21 cellular contexts compared by ENCODE assay signal in genomic region chr9:130382086-130382485, GRCh38.
"Had no signal": no experiment of that assay in that cellular context is flagged by ENCODE, and none has a peak within 500 bp of the region (broad histone marks: within the 10 kb centered on the region; RNA-seq: fewer than 3 reads in every experiment).

No MANE protein-coding gene starts in this region.

- H3K36me3 ChIP-seq: pancreas, tibial artery, upper lobe of left lung, uterus had no signal

- H3K27ac ChIP-seq: hepatocyte, pancreas, tibial artery, upper lobe of left lung, uterus had no signal

- DNase-seq: foreskin melanocyte; head of caudate nucleus; mammary epithelial cell; mucosa of descending colon; naive thymus-derived CD8-positive, alpha-beta T cell; nucleus accumbens; stimulated activated CD4-positive, alpha-beta T cell treated with anti-CD3 and anti-CD28 coated beads, Interleukin-2, amount 100 ng/mL, for 48 hours; stimulated activated CD8-positive, alpha-beta memory T cell treated with anti-CD3 and anti-CD28 coated beads, Interleukin-4, amount 100 ng/mL, for 48 hours; stimulated activated naive CD8-positive, alpha-beta T cell treated with anti-CD3 and anti-CD28 coated beads, Interleukin-15, Interleukin-2, amounts not matched to agents 100 U/mL and 50 U/mL, for 24 hours; tibial artery; uterus had no signal

- H3K27me3 Mint-ChIP-seq: dendritic cell treated with granulocyte-macrophage colony-stimulating factor and Interleukin-4, amounts not matched to agents 40 ng/mL and 50 ng/mL, for 4 days; progenitor cell of endocrine pancreas had no signal

- H3K27me3 ChIP-seq: hepatocyte, pancreas, upper lobe of left lung, uterus had no signal

- H3K36me3 Mint-ChIP-seq: naive thymus-derived CD8-positive, alpha-beta T cell; stimulated activated effector memory CD8-positive, alpha-beta T cell treated with anti-CD3 and anti-CD28 coated beads, Interleukin-12 subunit alpha, Interleukin-12 subunit beta, amount 100 ng/mL, for 72 hours had no signal

- H3K79me2 ChIP-seq: hepatocyte had no signal

- H3K4me1 Mint-ChIP-seq: naive thymus-derived CD8-positive, alpha-beta T cell; stimulated activated effector memory CD8-positive, alpha-beta T cell treated with anti-CD3 and anti-CD28 coated beads, Interleukin-12 subunit alpha, Interleukin-12 subunit beta, amount 100 ng/mL, for 72 hours had no signal

- H2AFZ ChIP-seq: hepatocyte had no signal

- ATAC-seq: left lobe of liver; naive thymus-derived CD8-positive, alpha-beta T cell; pancreas; stimulated activated effector memory CD8-positive, alpha-beta T cell treated with anti-CD3 and anti-CD28 coated beads, Interleukin-12 subunit alpha, Interleukin-12 subunit beta, amount 100 ng/mL, for 72 hours; stimulated activated naive CD8-positive, alpha-beta T cell treated with anti-CD3 and anti-CD28 coated beads, Interleukin-15, Interleukin-2, amounts not matched to agents 100 U/mL and 50 U/mL, for 24 hours had no signal

- H3K27ac Mint-ChIP-seq: dendritic cell treated with granulocyte-macrophage colony-stimulating factor and Interleukin-4, amounts not matched to agents 40 ng/mL and 50 ng/mL, for 4 days; naive thymus-derived CD8-positive, alpha-beta T cell; progenitor cell of endocrine pancreas had no signal

- FAIRE-seq: endothelial cell of umbilical vein, islet of Langerhans, pancreas had no signal

- H3K4me2 ChIP-seq: hepatocyte, smooth muscle cell had no signal

- H3K4me3 ChIP-seq: hepatocyte, mucosa of descending colon, pancreas, smooth muscle cell, tibial artery, upper lobe of left lung, uterus had no signal

- H3K9me3 ChIP-seq: mucosa of descending colon, pancreas, tibial artery, upper lobe of left lung, uterus had no signal

- H3K4me1 ChIP-seq: pancreas, tibial artery, upper lobe of left lung, uterus had no signal

- H3K9me3 Mint-ChIP-seq: dendritic cell treated with granulocyte-macrophage colony-stimulating factor and Interleukin-4, amounts not matched to agents 40 ng/mL and 50 ng/mL, for 4 days; naive thymus-derived CD8-positive, alpha-beta T cell; stimulated activated effector memory CD8-positive, alpha-beta T cell treated with anti-CD3 and anti-CD28 coated beads, Interleukin-12 subunit alpha, Interleukin-12 subunit beta, amount 100 ng/mL, for 72 hours had no signal

- H3K4me3 Mint-ChIP-seq: dendritic cell treated with granulocyte-macrophage colony-stimulating factor and Interleukin-4, amounts not matched to agents 40 ng/mL and 50 ng/mL, for 4 days; naive thymus-derived CD8-positive, alpha-beta T cell; stimulated activated effector memory CD8-positive, alpha-beta T cell treated with anti-CD3 and anti-CD28 coated beads, Interleukin-12 subunit alpha, Interleukin-12 subunit beta, amount 100 ng/mL, for 72 hours had no signal
